ENCODE assay signal across 1 cellular context in genomic region chr22:23068832-23069385, GRCh38.
TF ChIP-seq lines count a peak whose summit lies in the region.

No MANE protein-coding gene starts in this region.

TF ChIP-seq in H1, 55 proteins besides CTCF, POLR2A, EP300 and RAD21 (continued from another document):
- TF ChIP-seq CHD1 (IDR thresholded peaks at IDR 0.05; ENCODE audit: low read depth, low read length) (no peak), SP1 (IDR thresholded peaks at IDR 0.05; ENCODE audit: low read depth, low read length) (no peak), RFX5 (IDR thresholded peaks at IDR 0.05; ENCODE audit: borderline replicate concordance, low read depth, low read length) (no peak), NANOG (IDR thresholded peaks at IDR 0.05; ENCODE audit: insufficient read depth, low read depth, low read length, poor library complexity, severe bottlenecking) (no peak), BRCA1 (IDR thresholded peaks at IDR 0.05; ENCODE audit: low read depth, low read length) (no peak), KDM4A (IDR thresholded peaks at IDR 0.05; ENCODE audit: low read depth, low read length, severe bottlenecking) (no peak), RXRA (IDR thresholded peaks at IDR 0.05; ENCODE audit: insufficient read depth, low read depth, low read length) (no peak), FOSL1 (IDR thresholded peaks at IDR 0.05; ENCODE audit: insufficient read depth, low read depth, low read length) (no peak), BCL11A (IDR thresholded peaks at IDR 0.05; ENCODE audit: low read depth in 2 of 2, low read length in 2 of 2) (no peak), SUZ12 (IDR thresholded peaks at IDR 0.05; ENCODE audit: low read length) (no peak; the same call in 1 of the 2 replicates), CTBP2 (IDR thresholded peaks at IDR 0.05; ENCODE audit: borderline replicate concordance, insufficient read depth, insufficient read length, low read length) (no peak)
- TF ChIP-seq, protein P1, sequence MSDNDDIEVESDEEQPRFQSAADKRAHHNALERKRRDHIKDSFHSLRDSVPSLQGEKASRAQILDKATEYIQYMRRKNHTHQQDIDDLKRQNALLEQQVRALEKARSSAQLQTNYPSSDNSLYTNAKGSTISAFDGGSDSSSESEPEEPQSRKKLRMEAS (IDR thresholded peaks at IDR 0.05), result no peak
